9 cellular contexts compared by ENCODE assay signal in genomic region chr12:19836056-19836455, GRCh38.
"Had no signal": no experiment of that assay in that cellular context is flagged by ENCODE, and none has a peak within 500 bp of the region (broad histone marks: within the 10 kb centered on the region; RNA-seq: fewer than 3 reads in every experiment).

No MANE protein-coding gene starts in this region.

- H3K9me3 Mint-ChIP-seq: GM23338, H9, HFFc6 had no signal

- H3K27ac ChIP-seq: GM23248 had no signal

- H3K9ac ChIP-seq: GM23248 had no signal

- H3K36me3 ChIP-seq: HAP-1 had no signal

- ATAC-seq: GM23338, HCT116 had no signal

- H3K4me3 ChIP-seq: GM23248, GM23338, HAP-1 had no signal

- H3K4me1 ChIP-seq: HAP-1 had no signal

- H3K4me3 Mint-ChIP-seq: GM23338, H9, HFFc6 had no signal

- H3K27ac Mint-ChIP-seq: GM23338, H9, HFFc6 had no signal

- H3K4me1 Mint-ChIP-seq: GM23338 had no signal

- H2AFZ ChIP-seq: GM23248, GM23338 had no signal

- DNase-seq: GM23248, GOT3, H7, H9, HCEC 1CT, HFFc6 had no signal

- H3K4me2 ChIP-seq: GM23338 had no signal

- H3K9me3 ChIP-seq: HAP-1 had no signal
